In the genomic region with DNA sequence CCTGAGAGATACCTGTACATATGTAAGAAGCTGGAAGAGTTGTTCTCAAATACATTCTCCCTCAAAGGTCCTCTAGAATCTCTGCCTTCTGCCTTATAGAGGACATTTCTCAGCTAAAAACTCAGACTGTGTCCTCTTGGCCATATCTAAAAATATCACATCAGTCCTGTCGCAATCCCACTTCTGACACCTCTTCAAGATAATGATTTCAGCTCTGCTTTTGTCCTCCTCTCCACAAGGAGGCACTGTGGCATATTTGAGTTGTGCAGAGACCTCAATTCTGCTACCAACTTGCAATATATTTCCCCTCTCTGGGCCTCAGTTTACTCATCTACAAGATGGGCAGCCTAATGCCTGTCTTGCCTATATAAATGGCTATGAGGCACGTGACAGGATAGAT, we compare ENCODE assay signal across 2 cellular contexts.
TF ChIP-seq lines count a peak whose summit lies in the region.

No MANE protein-coding gene starts in this region.

TF ChIP-seq in SK-N-SH, 30 proteins besides CTCF, POLR2A, EP300 and RAD21 (continues in another document):
- TF ChIP-seq CHD2 (IDR thresholded peaks at IDR 0.05; ENCODE audit: low read length, partially characterized antibody) (no peak), EZH2phosphoT487 (IDR thresholded peaks at IDR 0.05; ENCODE audit: borderline replicate concordance, low read depth) (no peak), POLR2AphosphoS5 (IDR thresholded peaks at IDR 0.05; ENCODE audit: low read depth, low read length) (no peak), FOXM1 (IDR thresholded peaks at IDR 0.05; ENCODE audit: low read depth) (no peak), TCF12 (IDR thresholded peaks at IDR 0.05) (no peak), FOXJ3 (CRISPR knock-in tag; IDR thresholded peaks at IDR 0.05) (no peak), TEAD4 (IDR thresholded peaks at IDR 0.05; ENCODE audit: borderline replicate concordance, insufficient read depth) (no peak), TAF1 (IDR thresholded peaks at IDR 0.05; ENCODE audit: borderline replicate concordance, low read depth, low read length) (no peak), GATA2 (CRISPR knock-in tag; IDR thresholded peaks at IDR 0.05) (no peak), MEF2A (IDR thresholded peaks at IDR 0.05; ENCODE audit: borderline replicate concordance, low read depth) (no peak), RFX5 (IDR thresholded peaks at IDR 0.05; ENCODE audit: low read length) (no peak)
- TF ChIP-seq, protein P1, sequence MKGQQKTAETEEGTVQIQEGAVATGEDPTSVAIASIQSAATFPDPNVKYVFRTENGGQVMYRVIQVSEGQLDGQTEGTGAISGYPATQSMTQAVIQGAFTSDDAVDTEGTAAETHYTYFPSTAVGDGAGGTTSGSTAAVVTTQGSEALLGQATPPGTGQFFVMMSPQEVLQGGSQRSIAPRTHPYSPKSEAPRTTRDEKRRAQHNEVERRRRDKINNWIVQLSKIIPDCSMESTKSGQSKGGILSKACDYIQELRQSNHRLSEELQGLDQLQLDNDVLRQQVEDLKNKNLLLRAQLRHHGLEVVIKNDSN (IDR thresholded peaks at IDR 0.05; ENCODE audit: borderline replicate concordance, low read depth), result no peak
- TF ChIP-seq, protein P2, sequence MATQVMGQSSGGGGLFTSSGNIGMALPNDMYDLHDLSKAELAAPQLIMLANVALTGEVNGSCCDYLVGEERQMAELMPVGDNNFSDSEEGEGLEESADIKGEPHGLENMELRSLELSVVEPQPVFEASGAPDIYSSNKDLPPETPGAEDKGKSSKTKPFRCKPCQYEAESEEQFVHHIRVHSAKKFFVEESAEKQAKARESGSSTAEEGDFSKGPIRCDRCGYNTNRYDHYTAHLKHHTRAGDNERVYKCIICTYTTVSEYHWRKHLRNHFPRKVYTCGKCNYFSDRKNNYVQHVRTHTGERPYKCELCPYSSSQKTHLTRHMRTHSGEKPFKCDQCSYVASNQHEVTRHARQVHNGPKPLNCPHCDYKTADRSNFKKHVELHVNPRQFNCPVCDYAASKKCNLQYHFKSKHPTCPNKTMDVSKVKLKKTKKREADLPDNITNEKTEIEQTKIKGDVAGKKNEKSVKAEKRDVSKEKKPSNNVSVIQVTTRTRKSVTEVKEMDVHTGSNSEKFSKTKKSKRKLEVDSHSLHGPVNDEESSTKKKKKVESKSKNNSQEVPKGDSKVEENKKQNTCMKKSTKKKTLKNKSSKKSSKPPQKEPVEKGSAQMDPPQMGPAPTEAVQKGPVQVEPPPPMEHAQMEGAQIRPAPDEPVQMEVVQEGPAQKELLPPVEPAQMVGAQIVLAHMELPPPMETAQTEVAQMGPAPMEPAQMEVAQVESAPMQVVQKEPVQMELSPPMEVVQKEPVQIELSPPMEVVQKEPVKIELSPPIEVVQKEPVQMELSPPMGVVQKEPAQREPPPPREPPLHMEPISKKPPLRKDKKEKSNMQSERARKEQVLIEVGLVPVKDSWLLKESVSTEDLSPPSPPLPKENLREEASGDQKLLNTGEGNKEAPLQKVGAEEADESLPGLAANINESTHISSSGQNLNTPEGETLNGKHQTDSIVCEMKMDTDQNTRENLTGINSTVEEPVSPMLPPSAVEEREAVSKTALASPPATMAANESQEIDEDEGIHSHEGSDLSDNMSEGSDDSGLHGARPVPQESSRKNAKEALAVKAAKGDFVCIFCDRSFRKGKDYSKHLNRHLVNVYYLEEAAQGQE (IDR thresholded peaks at IDR 0.05; ENCODE audit: low read depth, low read length), result no peak
- TF ChIP-seq, protein P3, sequence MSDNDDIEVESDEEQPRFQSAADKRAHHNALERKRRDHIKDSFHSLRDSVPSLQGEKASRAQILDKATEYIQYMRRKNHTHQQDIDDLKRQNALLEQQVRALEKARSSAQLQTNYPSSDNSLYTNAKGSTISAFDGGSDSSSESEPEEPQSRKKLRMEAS (IDR thresholded peaks at IDR 0.05; ENCODE audit: low read depth), result no peak
- TF ChIP-seq, protein P4, sequence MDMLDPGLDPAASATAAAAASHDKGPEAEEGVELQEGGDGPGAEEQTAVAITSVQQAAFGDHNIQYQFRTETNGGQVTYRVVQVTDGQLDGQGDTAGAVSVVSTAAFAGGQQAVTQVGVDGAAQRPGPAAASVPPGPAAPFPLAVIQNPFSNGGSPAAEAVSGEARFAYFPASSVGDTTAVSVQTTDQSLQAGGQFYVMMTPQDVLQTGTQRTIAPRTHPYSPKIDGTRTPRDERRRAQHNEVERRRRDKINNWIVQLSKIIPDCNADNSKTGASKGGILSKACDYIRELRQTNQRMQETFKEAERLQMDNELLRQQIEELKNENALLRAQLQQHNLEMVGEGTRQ (IDR thresholded peaks at IDR 0.05; ENCODE audit: borderline replicate concordance, low read depth, low read length), result no peak
- TF ChIP-seq, protein P5, sequence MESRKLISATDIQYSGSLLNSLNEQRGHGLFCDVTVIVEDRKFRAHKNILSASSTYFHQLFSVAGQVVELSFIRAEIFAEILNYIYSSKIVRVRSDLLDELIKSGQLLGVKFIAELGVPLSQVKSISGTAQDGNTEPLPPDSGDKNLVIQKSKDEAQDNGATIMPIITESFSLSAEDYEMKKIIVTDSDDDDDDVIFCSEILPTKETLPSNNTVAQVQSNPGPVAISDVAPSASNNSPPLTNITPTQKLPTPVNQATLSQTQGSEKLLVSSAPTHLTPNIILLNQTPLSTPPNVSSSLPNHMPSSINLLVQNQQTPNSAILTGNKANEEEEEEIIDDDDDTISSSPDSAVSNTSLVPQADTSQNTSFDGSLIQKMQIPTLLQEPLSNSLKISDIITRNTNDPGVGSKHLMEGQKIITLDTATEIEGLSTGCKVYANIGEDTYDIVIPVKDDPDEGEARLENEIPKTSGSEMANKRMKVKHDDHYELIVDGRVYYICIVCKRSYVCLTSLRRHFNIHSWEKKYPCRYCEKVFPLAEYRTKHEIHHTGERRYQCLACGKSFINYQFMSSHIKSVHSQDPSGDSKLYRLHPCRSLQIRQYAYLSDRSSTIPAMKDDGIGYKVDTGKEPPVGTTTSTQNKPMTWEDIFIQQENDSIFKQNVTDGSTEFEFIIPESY (IDR thresholded peaks at IDR 0.05; ENCODE audit: borderline replicate concordance, low read depth), result no peak
- TF ChIP-seq, protein P6, sequence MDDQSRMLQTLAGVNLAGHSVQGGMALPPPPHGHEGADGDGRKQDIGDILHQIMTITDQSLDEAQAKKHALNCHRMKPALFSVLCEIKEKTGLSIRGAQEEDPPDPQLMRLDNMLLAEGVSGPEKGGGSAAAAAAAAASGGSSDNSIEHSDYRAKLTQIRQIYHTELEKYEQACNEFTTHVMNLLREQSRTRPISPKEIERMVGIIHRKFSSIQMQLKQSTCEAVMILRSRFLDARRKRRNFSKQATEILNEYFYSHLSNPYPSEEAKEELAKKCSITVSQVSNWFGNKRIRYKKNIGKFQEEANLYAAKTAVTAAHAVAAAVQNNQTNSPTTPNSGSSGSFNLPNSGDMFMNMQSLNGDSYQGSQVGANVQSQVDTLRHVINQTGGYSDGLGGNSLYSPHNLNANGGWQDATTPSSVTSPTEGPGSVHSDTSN (IDR thresholded peaks at IDR 0.05), result no peak
- TF ChIP-seq, protein P7, sequence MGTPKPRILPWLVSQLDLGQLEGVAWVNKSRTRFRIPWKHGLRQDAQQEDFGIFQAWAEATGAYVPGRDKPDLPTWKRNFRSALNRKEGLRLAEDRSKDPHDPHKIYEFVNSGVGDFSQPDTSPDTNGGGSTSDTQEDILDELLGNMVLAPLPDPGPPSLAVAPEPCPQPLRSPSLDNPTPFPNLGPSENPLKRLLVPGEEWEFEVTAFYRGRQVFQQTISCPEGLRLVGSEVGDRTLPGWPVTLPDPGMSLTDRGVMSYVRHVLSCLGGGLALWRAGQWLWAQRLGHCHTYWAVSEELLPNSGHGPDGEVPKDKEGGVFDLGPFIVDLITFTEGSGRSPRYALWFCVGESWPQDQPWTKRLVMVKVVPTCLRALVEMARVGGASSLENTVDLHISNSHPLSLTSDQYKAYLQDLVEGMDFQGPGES (IDR thresholded peaks at IDR 0.05; ENCODE audit: low read depth, low read length), result no peak

TF ChIP-seq in SK-N-SH treated with all-trans-retinoic acid at 6 μM for 48 hours, 23 proteins besides CTCF, POLR2A, EP300 and RAD21:
- TF ChIP-seq ZFP30 (CRISPR knock-in tag; IDR thresholded peaks at IDR 0.05) (no peak), ZNF8 (CRISPR knock-in tag; IDR thresholded peaks at IDR 0.05) (no peak), ZNF70 (CRISPR knock-in tag; IDR thresholded peaks at IDR 0.05) (no peak), PPARA (CRISPR knock-in tag; IDR thresholded peaks at IDR 0.05; ENCODE audit: borderline replicate concordance) (no peak), ARNTL (CRISPR knock-in tag; IDR thresholded peaks at IDR 0.05; ENCODE audit: borderline replicate concordance, low read depth) (no peak), ZC3H10 (CRISPR knock-in tag; IDR thresholded peaks at IDR 0.05) (no peak), CSDC2 (CRISPR knock-in tag; IDR thresholded peaks at IDR 0.05) (no peak), OSR1 (CRISPR knock-in tag; IDR thresholded peaks at IDR 0.05) (no peak), RARB (CRISPR knock-in tag; IDR thresholded peaks at IDR 0.05) (no peak), ISL1 (CRISPR knock-in tag; IDR thresholded peaks at IDR 0.05) (no peak), ZNF565 (CRISPR knock-in tag; conservative IDR thresholded peaks at IDR 0.05; ENCODE audit: low read depth) (no peak), TOX (CRISPR knock-in tag; IDR thresholded peaks at IDR 0.05; ENCODE audit: borderline replicate concordance) (no peak), SNAI2 (CRISPR knock-in tag; IDR thresholded peaks at IDR 0.05) (no peak), BACH2 (CRISPR knock-in tag; IDR thresholded peaks at IDR 0.05; ENCODE audit: borderline replicate concordance) (no peak), ZFP3 (CRISPR knock-in tag; IDR thresholded peaks at IDR 0.05) (no peak)
- TF ChIP-seq, protein P8, sequence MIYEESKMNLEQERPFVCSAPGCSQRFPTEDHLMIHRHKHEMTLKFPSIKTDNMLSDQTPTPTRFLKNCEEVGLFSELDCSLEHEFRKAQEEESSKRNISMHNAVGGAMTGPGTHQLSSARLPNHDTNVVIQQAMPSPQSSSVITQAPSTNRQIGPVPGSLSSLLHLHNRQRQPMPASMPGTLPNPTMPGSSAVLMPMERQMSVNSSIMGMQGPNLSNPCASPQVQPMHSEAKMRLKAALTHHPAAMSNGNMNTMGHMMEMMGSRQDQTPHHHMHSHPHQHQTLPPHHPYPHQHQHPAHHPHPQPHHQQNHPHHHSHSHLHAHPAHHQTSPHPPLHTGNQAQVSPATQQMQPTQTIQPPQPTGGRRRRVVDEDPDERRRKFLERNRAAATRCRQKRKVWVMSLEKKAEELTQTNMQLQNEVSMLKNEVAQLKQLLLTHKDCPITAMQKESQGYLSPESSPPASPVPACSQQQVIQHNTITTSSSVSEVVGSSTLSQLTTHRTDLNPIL (CRISPR knock-in tag; IDR thresholded peaks at IDR 0.05; ENCODE audit: low read depth), result no peak
- TF ChIP-seq, protein P9, sequence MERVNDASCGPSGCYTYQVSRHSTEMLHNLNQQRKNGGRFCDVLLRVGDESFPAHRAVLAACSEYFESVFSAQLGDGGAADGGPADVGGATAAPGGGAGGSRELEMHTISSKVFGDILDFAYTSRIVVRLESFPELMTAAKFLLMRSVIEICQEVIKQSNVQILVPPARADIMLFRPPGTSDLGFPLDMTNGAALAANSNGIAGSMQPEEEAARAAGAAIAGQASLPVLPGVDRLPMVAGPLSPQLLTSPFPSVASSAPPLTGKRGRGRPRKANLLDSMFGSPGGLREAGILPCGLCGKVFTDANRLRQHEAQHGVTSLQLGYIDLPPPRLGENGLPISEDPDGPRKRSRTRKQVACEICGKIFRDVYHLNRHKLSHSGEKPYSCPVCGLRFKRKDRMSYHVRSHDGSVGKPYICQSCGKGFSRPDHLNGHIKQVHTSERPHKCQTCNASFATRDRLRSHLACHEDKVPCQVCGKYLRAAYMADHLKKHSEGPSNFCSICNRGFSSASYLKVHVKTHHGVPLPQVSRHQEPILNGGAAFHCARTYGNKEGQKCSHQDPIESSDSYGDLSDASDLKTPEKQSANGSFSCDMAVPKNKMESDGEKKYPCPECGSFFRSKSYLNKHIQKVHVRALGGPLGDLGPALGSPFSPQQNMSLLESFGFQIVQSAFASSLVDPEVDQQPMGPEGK (CRISPR knock-in tag; IDR thresholded peaks at IDR 0.05; ENCODE audit: borderline replicate concordance), result no peak
- TF ChIP-seq, protein P10, sequence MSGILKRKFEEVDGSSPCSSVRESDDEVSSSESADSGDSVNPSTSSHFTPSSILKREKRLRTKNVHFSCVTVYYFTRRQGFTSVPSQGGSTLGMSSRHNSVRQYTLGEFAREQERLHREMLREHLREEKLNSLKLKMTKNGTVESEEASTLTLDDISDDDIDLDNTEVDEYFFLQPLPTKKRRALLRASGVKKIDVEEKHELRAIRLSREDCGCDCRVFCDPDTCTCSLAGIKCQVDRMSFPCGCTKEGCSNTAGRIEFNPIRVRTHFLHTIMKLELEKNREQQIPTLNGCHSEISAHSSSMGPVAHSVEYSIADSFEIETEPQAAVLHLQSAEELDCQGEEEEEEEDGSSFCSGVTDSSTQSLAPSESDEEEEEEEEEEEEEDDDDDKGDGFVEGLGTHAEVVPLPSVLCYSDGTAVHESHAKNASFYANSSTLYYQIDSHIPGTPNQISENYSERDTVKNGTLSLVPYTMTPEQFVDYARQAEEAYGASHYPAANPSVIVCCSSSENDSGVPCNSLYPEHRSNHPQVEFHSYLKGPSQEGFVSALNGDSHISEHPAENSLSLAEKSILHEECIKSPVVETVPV (CRISPR knock-in tag; IDR thresholded peaks at IDR 0.05), result no peak
- TF ChIP-seq, protein P11, sequence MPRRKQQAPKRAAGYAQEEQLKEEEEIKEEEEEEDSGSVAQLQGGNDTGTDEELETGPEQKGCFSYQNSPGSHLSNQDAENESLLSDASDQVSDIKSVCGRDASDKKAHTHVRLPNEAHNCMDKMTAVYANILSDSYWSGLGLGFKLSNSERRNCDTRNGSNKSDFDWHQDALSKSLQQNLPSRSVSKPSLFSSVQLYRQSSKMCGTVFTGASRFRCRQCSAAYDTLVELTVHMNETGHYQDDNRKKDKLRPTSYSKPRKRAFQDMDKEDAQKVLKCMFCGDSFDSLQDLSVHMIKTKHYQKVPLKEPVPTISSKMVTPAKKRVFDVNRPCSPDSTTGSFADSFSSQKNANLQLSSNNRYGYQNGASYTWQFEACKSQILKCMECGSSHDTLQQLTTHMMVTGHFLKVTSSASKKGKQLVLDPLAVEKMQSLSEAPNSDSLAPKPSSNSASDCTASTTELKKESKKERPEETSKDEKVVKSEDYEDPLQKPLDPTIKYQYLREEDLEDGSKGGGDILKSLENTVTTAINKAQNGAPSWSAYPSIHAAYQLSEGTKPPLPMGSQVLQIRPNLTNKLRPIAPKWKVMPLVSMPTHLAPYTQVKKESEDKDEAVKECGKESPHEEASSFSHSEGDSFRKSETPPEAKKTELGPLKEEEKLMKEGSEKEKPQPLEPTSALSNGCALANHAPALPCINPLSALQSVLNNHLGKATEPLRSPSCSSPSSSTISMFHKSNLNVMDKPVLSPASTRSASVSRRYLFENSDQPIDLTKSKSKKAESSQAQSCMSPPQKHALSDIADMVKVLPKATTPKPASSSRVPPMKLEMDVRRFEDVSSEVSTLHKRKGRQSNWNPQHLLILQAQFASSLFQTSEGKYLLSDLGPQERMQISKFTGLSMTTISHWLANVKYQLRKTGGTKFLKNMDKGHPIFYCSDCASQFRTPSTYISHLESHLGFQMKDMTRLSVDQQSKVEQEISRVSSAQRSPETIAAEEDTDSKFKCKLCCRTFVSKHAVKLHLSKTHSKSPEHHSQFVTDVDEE (CRISPR knock-in tag; IDR thresholded peaks at IDR 0.05), result no peak
